In genomic region chr3:151210676-151211381, GRCh38 we compare ENCODE assay signal across 7 cellular contexts. TPM values are rescaled to one million over a fixed set of nuclear protein-coding genes. Genes with fewer than 3 reads are reported as not detected.
DNase-seq lines count a peak whose midpoint lies in the region; ATAC-seq and TF ChIP-seq lines count a peak whose summit lies in the region.

No MANE protein-coding gene starts in this region.

- intact Hi-C loops in HCT116 (cut with micrococcal nuclease) = no loop called here

- peaks cover 0 to 6% of the 10 kb centered on the region in 2 experiments; a peak in 1 of 4 replicates for H3K4me1 ChIP-seq in HCT116 (ENCODE audit: control insufficient read depth in 1 of 2, insufficient read depth in 2 of 2, low read length in 2 of 2)
- H3K4me1 ChIP-seq in liver (ENCODE audit: control insufficient read depth in 4 of 4, insufficient read depth in 4 of 4, low read length in 3 of 4) = peaks cover 4 to 17% (median 10%) of the 10 kb centered on the region in 4 donors

- no peaks in the 10 kb centered on the region for H4K20me1 ChIP-seq in HCT116 (ENCODE audit: insufficient read depth)

- BruUV-seq in HCT116 (replicated peaks; lab: Mats Ljungman, UMichigan) = no TSS peak

- CTCF ChIA-PET in HCT116 (lab: Charles Lee) = no interaction called here

- H3K4me3 ChIP-seq in HCT116 (replicated peaks in 1 of 2; ENCODE audit: low read depth in 1 of 2, low read length in 2 of 2) (no peak overlapping the region), liver (ENCODE audit: low read depth in 1 of 3, low read length in 3 of 3) (peak overlapping the region in 2 of 3 donors; percentile 41 to 56)

- no peaks in the 10 kb centered on the region for H3K36me3 ChIP-seq in HCT116 (ENCODE audit: control insufficient read depth in 1 of 2, insufficient read depth in 2 of 2, low read length in 2 of 2)
- H3K36me3 ChIP-seq in liver (ENCODE audit: control insufficient read depth in 4 of 4, insufficient read depth in 3 of 4, low read depth in 1 of 4, low read length in 3 of 4) = no peaks in the 10 kb centered on the region

- RAD21 ChIA-PET in HCT116 (lab: Charles Lee; ENCODE audit: low non-redundant PET in 1 of 2, low total read pairs in 2 of 2, uncharacterized antibody in 2 of 2, unreplicated experiment in 2 of 2) = no interaction called here

- no peaks in the 10 kb centered on the region for H3K27me3 ChIP-seq in HCT116 (ENCODE audit: insufficient read depth, low read length)
- H3K27me3 ChIP-seq in liver (ENCODE audit: control insufficient read depth in 4 of 4, insufficient read depth in 4 of 4, low read length in 3 of 4) = no peaks in the 10 kb centered on the region

- no peak overlapping the region for H3K4me2 ChIP-seq in HCT116 (ENCODE audit: low read length)

- H3K27ac ChIP-seq in HCT116 (ENCODE audit: low read depth, low read length) (no peak overlapping the region), liver (ENCODE audit: low read depth in 1 of 2, low read length in 2 of 2) (peak overlapping the region; percentile 60 to 83)

- no peak overlapping the region for H3K9ac ChIP-seq in HCT116 (ENCODE audit: low read length)
- H3K9ac ChIP-seq in liver (ENCODE audit: low read depth in 1 of 2, low read length in 2 of 2) = peak overlapping the region in 1 of 2 donors; percentile 36

- TF ChIP-seq CTCF in HCT116 (IDR thresholded peaks at IDR 0.05 in 2 of 3, conservative IDR thresholded peaks at IDR 0.05 in 1 of 3; ENCODE audit: borderline replicate concordance in 1 of 3, insufficient read depth in 1 of 3, low read depth in 2 of 3, low read length in 2 of 3) (peak in 2 of 3 experiments; percentile 12 to 21; a peak in 2 of 6 replicates), liver (IDR thresholded peaks at IDR 0.05; ENCODE audit: low read depth, low read length, missing input control) (peak; percentile 31)

- WGBS in liver = 13% methylated on average over 4 of the region's 4 CpGs

- no peaks in the 10 kb centered on the region for H3K9me2 ChIP-seq in HCT116 (ENCODE audit: insufficient read depth)

- DNase-seq in HCT116 (ENCODE audit: low read depth, low spot score) (no peak), SK-MEL-5 (ENCODE audit: low read depth, low spot score) (peak; percentile 39), HuH-7 (ENCODE audit: low spot score) (no peak), HUDEP-2 (lab: John Stamatoyannopoulos, UW; ENCODE audit: unreplicated experiment in 76 of 76) (no peak)

- no peak for TF ChIP-seq POLR2A in HCT116 (IDR thresholded peaks at IDR 0.05; ENCODE audit: borderline replicate concordance, extremely low read depth, insufficient read depth, insufficient read length)

- POLR2A ChIA-PET in HCT116 (lab: Charles Lee) = no interaction called here

- H3K9me3 ChIP-seq in HCT116 (ENCODE audit: control insufficient read depth in 1 of 2, insufficient read depth in 1 of 2, low read depth in 1 of 2, low read length in 2 of 2) = no peaks in the 10 kb centered on the region
- no peaks in the 10 kb centered on the region for H3K9me3 ChIP-seq in liver (ENCODE audit: control insufficient read depth in 4 of 4, low read length in 3 of 4)

- TF ChIP-seq RAD21 in HCT116 (IDR thresholded peaks at IDR 0.05; ENCODE audit: low read depth) (no peak; the same call in 1 of the 2 replicates), liver (IDR thresholded peaks at IDR 0.05) (peak; percentile 26 to 43)

- in situ Hi-C loops in SK-MEL-5 (cut with HindIII; ENCODE audit: low pct_unique_long_range_greater_than_20kb, low sequenced_read_pairs) = no loop called here

- ATAC-seq in GM18502 (IDR thresholded peaks at IDR 0.05; ENCODE audit: poor library complexity, unreplicated experiment) (peak; percentile 72), HCT116 (no peak), GM19035 (IDR thresholded peaks at IDR 0.05; ENCODE audit: unreplicated experiment) (no peak)

- no peak overlapping the region for H2AFZ ChIP-seq in HCT116 (ENCODE audit: low read depth, low read length, poor library complexity, severe bottlenecking)

- H3K79me2 ChIP-seq in HCT116 (ENCODE audit: insufficient read depth, low read length) = no peaks in the 10 kb centered on the region

TF ChIP-seq in HCT116, 20 proteins besides CTCF, POLR2A, EP300 and RAD21 (continues in another document):
- TF ChIP-seq POLR2AphosphoS5 (IDR thresholded peaks at IDR 0.05; ENCODE audit: low read depth, low read length) = no peak
- no peak for TF ChIP-seq TCF7L2 (IDR thresholded peaks at IDR 0.05; ENCODE audit: borderline replicate concordance, extremely low read depth, insufficient read depth, insufficient read length)
- TF ChIP-seq ELF1 (IDR thresholded peaks at IDR 0.05; ENCODE audit: borderline replicate concordance, low read depth) = no peak
- no peak for TF ChIP-seq JUND (IDR thresholded peaks at IDR 0.05)
- no peak for TF ChIP-seq EZH2 (IDR thresholded peaks at IDR 0.05)
- no peak for TF ChIP-seq FOSL1 (IDR thresholded peaks at IDR 0.05; ENCODE audit: low read depth)
- TF ChIP-seq SRF (IDR thresholded peaks at IDR 0.05; ENCODE audit: low read depth) = no peak
- TF ChIP-seq REST (IDR thresholded peaks at IDR 0.05; ENCODE audit: low read depth) = no peak
- TF ChIP-seq EGR1 (IDR thresholded peaks at IDR 0.05; ENCODE audit: low read depth) = no peak
- no peak for TF ChIP-seq CBX3 (IDR thresholded peaks at IDR 0.05; ENCODE audit: low read depth)
- no peak for TF ChIP-seq CEBPB (IDR thresholded peaks at IDR 0.05; ENCODE audit: low read depth)

TF ChIP-seq in liver, 16 proteins besides CTCF, POLR2A, EP300 and RAD21:
- no peak for TF ChIP-seq GABPA (IDR thresholded peaks at IDR 0.05 in 1 of 2, conservative IDR thresholded peaks at IDR 0.05 in 1 of 2)
- peak; percentile 58 for TF ChIP-seq YY1 (IDR thresholded peaks at IDR 0.05)
- TF ChIP-seq MAX (IDR thresholded peaks at IDR 0.05) = peak; percentile 13
- TF ChIP-seq, protein P1, sequence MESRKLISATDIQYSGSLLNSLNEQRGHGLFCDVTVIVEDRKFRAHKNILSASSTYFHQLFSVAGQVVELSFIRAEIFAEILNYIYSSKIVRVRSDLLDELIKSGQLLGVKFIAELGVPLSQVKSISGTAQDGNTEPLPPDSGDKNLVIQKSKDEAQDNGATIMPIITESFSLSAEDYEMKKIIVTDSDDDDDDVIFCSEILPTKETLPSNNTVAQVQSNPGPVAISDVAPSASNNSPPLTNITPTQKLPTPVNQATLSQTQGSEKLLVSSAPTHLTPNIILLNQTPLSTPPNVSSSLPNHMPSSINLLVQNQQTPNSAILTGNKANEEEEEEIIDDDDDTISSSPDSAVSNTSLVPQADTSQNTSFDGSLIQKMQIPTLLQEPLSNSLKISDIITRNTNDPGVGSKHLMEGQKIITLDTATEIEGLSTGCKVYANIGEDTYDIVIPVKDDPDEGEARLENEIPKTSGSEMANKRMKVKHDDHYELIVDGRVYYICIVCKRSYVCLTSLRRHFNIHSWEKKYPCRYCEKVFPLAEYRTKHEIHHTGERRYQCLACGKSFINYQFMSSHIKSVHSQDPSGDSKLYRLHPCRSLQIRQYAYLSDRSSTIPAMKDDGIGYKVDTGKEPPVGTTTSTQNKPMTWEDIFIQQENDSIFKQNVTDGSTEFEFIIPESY (IDR thresholded peaks at IDR 0.05) = no peak
- peak; percentile 12 for TF ChIP-seq REST (IDR thresholded peaks at IDR 0.05)
- TF ChIP-seq FOXA2 (IDR thresholded peaks at IDR 0.05) = peak; percentile 69
- TF ChIP-seq ATF3 (IDR thresholded peaks at IDR 0.05) = no peak
- TF ChIP-seq TAF1 (conservative IDR thresholded peaks at IDR 0.05) = peak; percentile 61
- TF ChIP-seq NR2F2 (IDR thresholded peaks at IDR 0.05) = peak; percentile 66
- peak; percentile 53 to 57 for TF ChIP-seq RXRA (IDR thresholded peaks at IDR 0.05)
- peak; percentile 39 for TF ChIP-seq HNF4G (IDR thresholded peaks at IDR 0.05)
- peak; percentile 25 for TF ChIP-seq FOXA1 (IDR thresholded peaks at IDR 0.05)
- peak; percentile 23 to 73 for TF ChIP-seq JUND (IDR thresholded peaks at IDR 0.05)
- TF ChIP-seq SP1 (IDR thresholded peaks at IDR 0.05) = peak; percentile 78
- TF ChIP-seq EGR1 (IDR thresholded peaks at IDR 0.05; ENCODE audit: low read depth in 2 of 2) = peak in 1 of 2 donors; percentile 21
- TF ChIP-seq HNF4A (conservative IDR thresholded peaks at IDR 0.05) = peak; percentile 70 to 78

RNA-seq across cellular contexts. Expression of gene GPR171, which starts 7.8 kb away (rescaled TPM):
- total RNA-seq in HCT116 (2021; ENCODE audit: unreplicated experiment) (not detected), liver (under 1 TPM; 0.19 to 0.33 TPM)
- not detected in 2 replicates for polyA plus RNA-seq in HCT116 (2012)
- total RNA-seq in SK-MEL-5 (2014; rRNA removed; shearing (Covaris generic)) = not detected in 2 replicates
- not detected in 2 replicates for polyA plus RNA-seq in SK-MEL-5 (2015; cell fraction: cytosol; rRNA removed)
- not detected in 2 replicates for polyA plus RNA-seq in SK-MEL-5 (2015; cell fraction: nucleus; rRNA removed)
- under 1 TPM; 0.23 to 0.56 TPM for polyA plus RNA-seq in liver

Comparison
In these comparisons a context has a peak if more than half of its experiments do, and no peak if none do; other contexts are left out.
1. H3K4me3 ChIP-seq: peak in liver (2 of 3); none in HCT116 (0 of 2).